Comparison of ENCODE assay signal across 8 cellular contexts in the genomic region with DNA sequence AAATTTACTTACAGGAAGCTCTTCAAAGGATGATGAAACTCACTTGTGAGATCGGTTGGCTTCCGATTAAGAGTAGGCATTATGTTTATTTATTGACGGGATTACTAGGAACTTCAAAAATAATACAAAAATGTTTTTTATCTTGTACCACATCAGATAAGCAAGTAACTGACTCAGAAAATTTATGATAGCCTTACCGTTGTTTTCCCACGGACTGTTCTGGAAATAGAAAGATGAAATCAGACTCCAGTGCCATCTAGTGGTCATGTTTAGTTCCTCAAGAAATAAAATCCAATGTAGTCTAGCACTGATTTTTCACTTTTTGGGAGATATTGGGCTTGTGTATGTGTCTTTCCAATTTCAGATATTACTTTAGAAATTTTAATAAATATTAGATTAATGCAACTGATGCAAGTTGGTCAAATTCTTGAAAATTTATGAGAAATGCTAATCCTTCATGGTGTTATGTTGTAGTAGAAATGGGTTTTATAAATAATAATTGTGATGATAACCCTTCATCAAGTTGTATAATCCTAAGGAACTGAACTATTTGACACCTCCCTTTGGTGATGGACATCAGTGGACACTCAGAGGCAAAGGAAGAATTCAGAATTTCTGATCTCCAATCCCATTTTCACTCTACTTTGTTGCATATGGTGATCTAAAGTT.
DNase-seq lines count a peak whose midpoint lies in the region; ATAC-seq and TF ChIP-seq lines count a peak whose summit lies in the region.

No MANE protein-coding gene starts in this region.

- ATAC-seq in GM21529 (IDR thresholded peaks at IDR 0.05; ENCODE audit: unreplicated experiment) (no peak), HG03039 (IDR thresholded peaks at IDR 0.05; ENCODE audit: unreplicated experiment) (no peak)

- H3K79me2 ChIP-seq in hepatocyte, result no peaks in the 10 kb centered on the region

- H3K27me3 ChIP-seq in ascending aorta, result no peaks in the 10 kb centered on the region
- H3K27me3 ChIP-seq in hepatocyte, result no peaks in the 10 kb centered on the region

- H3K4me1 ChIP-seq in ascending aorta (no peaks in the 10 kb centered on the region), hepatocyte (ENCODE audit: insufficient read depth) (no peaks in the 10 kb centered on the region)

- no peaks in the 10 kb centered on the region for H3K9me3 ChIP-seq in ascending aorta
- H3K9me3 ChIP-seq in hepatocyte (ENCODE audit: low read depth), result no peaks in the 10 kb centered on the region

- DNase-seq in AG08395 (ENCODE audit: low spot score), result peak; percentile 42
- DNase-seq in GM10266 (ENCODE audit: extremely low spot score), result peak; percentile 12
- peak; percentile 18 for DNase-seq in NCI-H226
- DNase-seq in ascending aorta (ENCODE audit: low spot score in 2 of 2), result no peak
- peak; percentile 80 for DNase-seq in hepatocyte (ENCODE audit: low spot score)
- peak; percentile 46 for DNase-seq in smooth muscle cell of the brain vasculature (ENCODE audit: low read depth, low spot score)

- H3K27ac ChIP-seq in ascending aorta (no peak overlapping the region), hepatocyte (no peak overlapping the region)

- intact Hi-C loops in ascending aorta (cut with DNase I), result loop anchor here (1.0 to 2.0 kb wide), 3 partner anchors 144 to 468 kb away; no protein-coding TSS in a partner anchor

- H3K4me3 ChIP-seq in ascending aorta (peak overlapping the region in 1 of 2 donors; percentile 37), hepatocyte (no peak overlapping the region)

- no peak overlapping the region for H2AFZ ChIP-seq in hepatocyte

- peak; percentile 70 for TF ChIP-seq CTCF in GM10266 (IDR thresholded peaks at IDR 0.05; ENCODE audit: control insufficient read depth, insufficient read depth, low read depth, missing control alignments)
- peak; percentile 52 to 77 (median 73) for TF ChIP-seq CTCF in ascending aorta (IDR thresholded peaks at IDR 0.05)
- peak; percentile 72 for TF ChIP-seq CTCF in hepatocyte (IDR thresholded peaks at IDR 0.05; ENCODE audit: poor library complexity)

- WGBS in hepatocyte (ENCODE audit: low lambda C conversion rate, missing lambda C conversion rate), result 23% methylated on average over 5 of the region's 5 CpGs

- H3K36me3 ChIP-seq in ascending aorta, result no peaks in the 10 kb centered on the region
- H3K36me3 ChIP-seq in hepatocyte (replicated peaks; ENCODE audit: insufficient read depth, low read depth), result no peaks in the 10 kb centered on the region

- H3K9me2 ChIP-seq in hepatocyte (replicated peaks; ENCODE audit: insufficient read depth), result no peaks in the 10 kb centered on the region

- H3K4me2 ChIP-seq in hepatocyte, result no peak overlapping the region

- no peaks in the 10 kb centered on the region for H4K20me1 ChIP-seq in hepatocyte (ENCODE audit: insufficient read depth, poor library complexity, severe bottlenecking)

Comparison
In these comparisons a context has a peak if more than half of its experiments do, and no peak if none do; other contexts are left out.
1. DNase-seq: peak in AG08395 (single experiment), GM10266 (single experiment), NCI-H226 (single experiment), hepatocyte (single experiment) and smooth muscle cell of the brain vasculature (single experiment); none in ascending aorta (0 of 2).
2. Peak in every context shown above with its lines, with median percentiles within 50 percentile points of each other: CTCF ChIP-seq.